ENCODE assay signal across 8 cellular contexts in the genomic region with DNA sequence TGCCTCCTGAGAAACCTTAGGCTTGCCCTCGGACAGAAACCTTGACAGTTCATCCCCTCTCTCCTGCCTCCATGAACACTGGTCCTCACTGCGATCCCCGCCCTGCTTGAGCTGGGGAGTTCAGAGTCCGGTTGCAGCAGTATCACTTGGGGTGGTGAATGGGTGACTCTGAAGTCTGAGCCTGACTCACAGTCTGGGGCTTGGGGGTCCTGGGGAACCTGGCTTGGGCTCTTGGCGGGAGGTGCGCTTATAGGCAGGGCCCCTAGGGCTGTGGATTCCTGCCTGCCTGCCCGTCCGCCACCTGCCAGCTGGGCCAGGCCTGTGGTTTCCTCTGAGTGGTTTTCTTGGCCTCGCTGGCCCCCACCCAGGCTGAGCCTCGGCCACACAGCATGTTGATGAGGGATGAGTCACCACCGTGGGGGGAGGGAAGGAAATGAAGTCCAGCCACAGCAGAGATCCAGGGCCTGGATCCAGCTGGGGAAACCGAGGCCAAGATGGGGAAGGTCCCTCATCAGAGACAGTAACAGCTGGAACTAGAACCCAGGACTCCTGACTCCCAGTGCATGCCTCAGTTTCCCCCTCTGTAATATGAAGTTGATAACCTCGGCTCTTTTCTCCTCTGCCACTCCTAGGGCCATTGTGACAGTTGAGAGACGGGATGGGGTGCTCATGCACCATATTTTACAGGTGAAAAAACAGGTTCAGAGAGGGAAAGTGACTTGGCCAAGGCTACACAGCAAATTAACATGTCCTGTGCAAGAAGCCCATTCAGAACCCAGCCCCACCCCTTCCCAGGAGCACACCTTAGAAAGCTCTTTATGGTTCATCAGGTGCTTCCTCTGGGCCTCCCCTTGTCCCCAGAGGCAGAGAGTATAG. TPM values are rescaled to one million over a fixed set of nuclear protein-coding genes. Genes with fewer than 3 reads are reported as not detected.
A peak's percentile ranks its signal among the peaks of the same experiment; 100 is the strongest.
DNase-seq lines count a peak whose midpoint lies in the region; ATAC-seq and TF ChIP-seq lines count a peak whose summit lies in the region.

No MANE protein-coding gene starts in this region.

- no peaks in the 10 kb centered on the region for H3K36me3 ChIP-seq in lower lobe of right lung

- H3K27ac ChIP-seq in RWPE1 = peak overlapping the region; percentile 44
- no peak overlapping the region for H3K27ac ChIP-seq in lower lobe of right lung

- CTCF ChIA-PET in RWPE1 (lab: Yijun Ruan, JAX) = interaction anchor here (0.5 to 5.7 kb wide), 6 partner anchors 11 to 816 kb away, joined by 3 to 51 read pairs (median 16); no protein-coding TSS in a partner anchor

- peaks cover 4% of the 10 kb centered on the region for H3K27me3 ChIP-seq in lower lobe of right lung (ENCODE audit: low read depth)

- DNase-seq in AG08396 (ENCODE audit: low spot score) = peak; percentile 92
- peak; percentile 97 for DNase-seq in RWPE1 (ENCODE audit: low spot score)
- DNase-seq in choroid plexus epithelial cell (ENCODE audit: low read depth) = peak; percentile 95
- peak; percentile 73 for DNase-seq in lower lobe of right lung
- peak; percentile 81 for DNase-seq in ureter (ENCODE audit: low spot score)

- TF ChIP-seq CTCF in RWPE1 (conservative IDR thresholded peaks at IDR 0.05; ENCODE audit: low read depth) (no peak), choroid plexus epithelial cell (conservative IDR thresholded peaks at IDR 0.05; ENCODE audit: low read depth, low read length) (no peak), lower lobe of right lung (IDR thresholded peaks at IDR 0.05) (no peak)

- intact Hi-C loops in lower lobe of right lung (cut with DNase I) = no loop called here

- ATAC-seq in GM18498 (IDR thresholded peaks at IDR 0.05; ENCODE audit: unreplicated experiment) (peak; percentile 72), HG03139 (IDR thresholded peaks at IDR 0.05; ENCODE audit: unreplicated experiment) (peak; percentile 53), lower lobe of right lung (peak; percentile 78 to 85), HG03025 (IDR thresholded peaks at IDR 0.05; ENCODE audit: low FRiP score, unreplicated experiment) (no peak)

- H3K9me3 ChIP-seq in lower lobe of right lung = no peaks in the 10 kb centered on the region

- H3K4me3 ChIP-seq in choroid plexus epithelial cell (ENCODE audit: low read depth, low read length) (no peak overlapping the region), lower lobe of right lung (no peak overlapping the region)

- POLR2A ChIA-PET in RWPE1 (lab: Yijun Ruan, JAX; ENCODE audit: low non-redundant PET) = interaction anchor here (1.1 kb wide), 1 partner anchor 174 kb away, joined by 3 read pairs; no protein-coding TSS in a partner anchor

- H3K4me1 ChIP-seq in lower lobe of right lung = peaks cover 39% of the 10 kb centered on the region

RNA-seq across cellular contexts. Expression of gene FOXS1, which starts 9.2 kb away (rescaled TPM):
- total RNA-seq in lower lobe of right lung (1.1 TPM), ureter (not detected)

RNA-seq across cellular contexts. Expression of gene MYLK2, which starts 17.1 kb away (rescaled TPM):
- not detected for total RNA-seq in lower lobe of right lung
- not detected for total RNA-seq in ureter

RNA-seq across cellular contexts. Expression of gene DUSP15, which starts 34.1 kb away (rescaled TPM):
- total RNA-seq in lower lobe of right lung = 0.80 TPM
- total RNA-seq in ureter = 4.7 TPM

RNA-seq across cellular contexts. Expression of gene TTLL9, which starts 34.2 kb away (rescaled TPM):
- total RNA-seq in lower lobe of right lung (5.9 TPM), ureter (0.86 TPM)
